ENCODE assay signal across 1 cellular context in genomic region chr6:4359108-4359710, GRCh38.
TF ChIP-seq lines count a peak whose summit lies in the region.

No MANE protein-coding gene starts in this region.

TF ChIP-seq in H1, 55 proteins besides CTCF, POLR2A, EP300 and RAD21 (continued from another document):
- TF ChIP-seq BACH1 (IDR thresholded peaks at IDR 0.05; ENCODE audit: low read length) (no peak), NANOG (IDR thresholded peaks at IDR 0.05; ENCODE audit: insufficient read depth, low read depth, low read length, poor library complexity, severe bottlenecking) (no peak), KDM5A (IDR thresholded peaks at IDR 0.05; ENCODE audit: low read length) (no peak), KDM1A (IDR thresholded peaks at IDR 0.05; ENCODE audit: borderline replicate concordance, low read length) (no peak), HDAC6 (IDR thresholded peaks at IDR 0.05; ENCODE audit: low read depth, low read length) (no peak), NRF1 (IDR thresholded peaks at IDR 0.05; ENCODE audit: low read depth, low read length) (no peak), EGR1 (IDR thresholded peaks at IDR 0.05; ENCODE audit: borderline replicate concordance, low read depth, low read length) (no peak), GABPA (IDR thresholded peaks at IDR 0.05; ENCODE audit: borderline replicate concordance, insufficient read depth, low read length) (no peak)
